ENCODE assay signal across 13 cellular contexts in genomic region chr1:26829214-26829911, GRCh38. TPM values are rescaled to one million over a fixed set of nuclear protein-coding genes. Genes with fewer than 3 reads are reported as not detected.
DNase-seq lines count a peak whose midpoint lies in the region; TF ChIP-seq lines count a peak whose summit lies in the region.
"Had no signal": no experiment of that assay in that cellular context is flagged by ENCODE, and none has a peak within 500 bp of the region (broad histone marks: within the 10 kb centered on the region; RNA-seq: fewer than 3 reads in every experiment).

No MANE protein-coding gene starts in this region.

- H3K4me3 ChIP-seq in cardiac muscle cell (no peak overlapping the region), Peyer's patch (no peak overlapping the region), stomach smooth muscle (ENCODE audit: low read length in 2 of 2) (no peak overlapping the region), tibial artery (no peak overlapping the region)
- H3K4me3 ChIP-seq: pancreas, uterus had no signal

- H3K9me3 ChIP-seq in cardiac muscle cell (ENCODE audit: low read depth) = no peaks in the 10 kb centered on the region
- H3K9me3 ChIP-seq in Peyer's patch = no peaks in the 10 kb centered on the region
- no peaks in the 10 kb centered on the region for H3K9me3 ChIP-seq in stomach smooth muscle (ENCODE audit: control insufficient read depth in 2 of 2, low read length in 2 of 2)
- H3K9me3 ChIP-seq in tibial artery = no peaks in the 10 kb centered on the region
- H3K9me3 ChIP-seq: pancreas, uterus had no signal

- H3K27ac ChIP-seq in cardiac muscle cell (peak overlapping the region; percentile 2), Peyer's patch (peak overlapping the region in 3 of 4 donors; percentile 21 to 87 (median 73)), stomach smooth muscle (ENCODE audit: low read length) (peak overlapping the region; percentile 18), tibial artery (no peak overlapping the region)
- H3K27ac ChIP-seq: epithelial cell of prostate, pancreas, WERI-Rb-1 had no signal

- H3K36me3 ChIP-seq in cardiac muscle cell = peaks cover 12% of the 10 kb centered on the region
- H3K36me3 ChIP-seq in Peyer's patch = peaks cover 0 to 25% (median 0%) of the 10 kb centered on the region in 3 donors
- H3K36me3 ChIP-seq in stomach smooth muscle (ENCODE audit: control insufficient read depth in 2 of 2, insufficient read depth in 2 of 2, low read length in 2 of 2) = peaks cover 24 to 27% of the 10 kb centered on the region in 2 donors
- peaks cover 22 to 40% (median 24%) of the 10 kb centered on the region in 3 donors for H3K36me3 ChIP-seq in tibial artery
- H3K36me3 ChIP-seq: uterus had no signal

- no peaks in the 10 kb centered on the region for H3K27me3 ChIP-seq in cardiac muscle cell
- no peaks in the 10 kb centered on the region for H3K27me3 ChIP-seq in Peyer's patch
- H3K27me3 ChIP-seq in stomach smooth muscle (ENCODE audit: control insufficient read depth in 1 of 2, insufficient read depth in 2 of 2, low read length in 2 of 2) = no peaks in the 10 kb centered on the region
- no peaks in the 10 kb centered on the region for H3K27me3 ChIP-seq in tibial artery
- H3K27me3 ChIP-seq: pancreas, uterus had no signal

- DNase-seq in cardiac muscle cell (ENCODE audit: low read depth in 1 of 2, low spot score in 1 of 2) (no peak), cardiac septum (ENCODE audit: low spot score) (no peak), Peyer's patch (no peak), islet precursor cell (peak; percentile 51), NCI-H69 (lab: John Stamatoyannopoulos, UW) (no peak), tibial artery (no peak), cerebellar cortex (ENCODE audit: low spot score) (no peak)
- DNase-seq: NCI-H187, pancreas, uterus, WERI-Rb-1 had no signal

- no peak overlapping the region for H3K9ac ChIP-seq in stomach smooth muscle (ENCODE audit: low read length in 2 of 2)

- peaks cover 22% of the 10 kb centered on the region for H3K4me1 ChIP-seq in cardiac muscle cell (ENCODE audit: low read depth)
- H3K4me1 ChIP-seq in Peyer's patch = peaks cover 3 to 39% (median 24%) of the 10 kb centered on the region in 4 donors
- peaks cover 27% of the 10 kb centered on the region for H3K4me1 ChIP-seq in stomach smooth muscle (ENCODE audit: control insufficient read depth, insufficient read depth, low read length)
- peaks cover 0 to 40% (median 29%) of the 10 kb centered on the region in 4 donors for H3K4me1 ChIP-seq in tibial artery

- TF ChIP-seq POLR2A in Peyer's patch (IDR thresholded peaks at IDR 0.05) = no peak

- intact Hi-C loops in cardiac septum (cut with DNase I) = no loop called here
- intact Hi-C loops in tibial artery (cut with DNase I; ENCODE audit: low total_unique reads) = no loop called here

- TF ChIP-seq CTCF in cardiac muscle cell (IDR thresholded peaks at IDR 0.05; ENCODE audit: low read depth, low read length) (no peak), Peyer's patch (IDR thresholded peaks at IDR 0.05) (no peak), tibial artery (IDR thresholded peaks at IDR 0.05) (no peak)

RNA-seq across cellular contexts. Expression of gene ZDHHC18, which starts 2.9 kb away (rescaled TPM):
- total RNA-seq in cardiac muscle cell (16.2 and 16.6 TPM in 2 replicates), cardiac septum (13.0 TPM), Peyer's patch (10 to 100 TPM; 12.4 to 40.3 (median 29.0) TPM)
- 16.1 and 16.6 TPM in 2 replicates for polyA plus RNA-seq in cardiac muscle cell

RNA-seq across cellular contexts. Expression of gene SFN, which starts 33.6 kb away (rescaled TPM):
- 0.15 and 0.25 TPM in 2 replicates for total RNA-seq in cardiac muscle cell
- 0.13 TPM in 1 of 2 replicates, not detected in the other for polyA plus RNA-seq in cardiac muscle cell
- not detected for total RNA-seq in cardiac septum
- 10 to 100 TPM; 19.8 to 66.6 (median 44.6) TPM for total RNA-seq in Peyer's patch

RNA-seq across cellular contexts. Expression of gene PIGV, which starts 41.6 kb away (rescaled TPM):
- total RNA-seq in cardiac muscle cell (8.5 and 13.7 TPM in 2 replicates), cardiac septum (3.9 TPM), Peyer's patch (10 to 100 TPM in 3 of 4 donors, 1 to 10 TPM in 1; 9.9 to 24.5 (median 18.1) TPM)
- polyA plus RNA-seq in cardiac muscle cell = 11.7 and 12.4 TPM in 2 replicates

Comparison
In these comparisons a context has a peak if more than half of its experiments do, and no peak if none do; other contexts are left out.
1. H3K27ac ChIP-seq: peak in cardiac muscle cell (single experiment), Peyer's patch (3 of 4) and stomach smooth muscle (single experiment); none in tibial artery (0 of 2).
2. RNA of gene SFN, which starts 33.6 kb away (total RNA-seq): 19.8 to 66.6 TPM in Peyer's patch; 0.15 to 0.25 TPM in cardiac muscle cell and not detected in cardiac septum (single experiment); every median in the first group is over 10 times any median in the second.